In genomic region chr1:31181515-31182343, GRCh38 we compare ENCODE assay signal across 8 cellular contexts. TPM values are rescaled to one million over a fixed set of nuclear protein-coding genes. Genes with fewer than 3 reads are reported as not detected.
DNase-seq lines count a peak whose midpoint lies in the region; ATAC-seq and TF ChIP-seq lines count a peak whose summit lies in the region.

No MANE protein-coding gene starts in this region.

- WGBS in HUES64: 53% methylated on average over 52 of the region's 52 CpGs

- no peaks in the 10 kb centered on the region for H3K9me3 Mint-ChIP-seq in CD8-positive, alpha-beta T cell

- peak; percentile 59 for TF ChIP-seq CTCF in CD8-positive, alpha-beta T cell (IDR thresholded peaks at IDR 0.05)
- TF ChIP-seq CTCF in choroid plexus epithelial cell (conservative IDR thresholded peaks at IDR 0.05; ENCODE audit: low read depth, low read length): peak; percentile 65

- POLR2A ChIA-PET in CD8-positive, alpha-beta T cell (lab: Charles Lee): no interaction called here

- H3K27ac Mint-ChIP-seq in CD8-positive, alpha-beta T cell: no peak overlapping the region

- TF ChIP-seq POLR2A in GM18505 (IDR thresholded peaks at IDR 0.05; ENCODE audit: borderline replicate concordance, extremely low read depth, insufficient read depth, insufficient read length): no peak

- H3K4me3 ChIP-seq in CD8-positive, alpha-beta T cell (ENCODE audit: low read depth, low read length): no peak overlapping the region
- H3K4me3 ChIP-seq in HUES64 (ENCODE audit: low read length): peak overlapping the region; percentile 45
- peak overlapping the region; percentile 10 for H3K4me3 ChIP-seq in choroid plexus epithelial cell (ENCODE audit: low read depth, low read length)

- intact Hi-C loops in CD8-positive, alpha-beta T cell (cut with DNase I, micrococcal nuclease): loop anchor here (5.0 kb wide), 1 partner anchor 366 kb away; no protein-coding TSS in a partner anchor

- H3K27me3 ChIP-seq in CD8-positive, alpha-beta T cell (ENCODE audit: insufficient read depth, low read length): peaks cover 14% of the 10 kb centered on the region
- no peaks in the 10 kb centered on the region for H3K27me3 ChIP-seq in HUES64 (ENCODE audit: insufficient read depth, low read length)

- H3K27ac ChIP-seq in CD8-positive, alpha-beta T cell (ENCODE audit: low read depth, low read length): no peak overlapping the region
- no peak overlapping the region for H3K27ac ChIP-seq in HUES64 (ENCODE audit: low read depth, low read length)

- H3K4me1 ChIP-seq in CD8-positive, alpha-beta T cell (ENCODE audit: insufficient read depth, low read length): peaks cover 7% of the 10 kb centered on the region
- no peaks in the 10 kb centered on the region for H3K4me1 ChIP-seq in HUES64 (ENCODE audit: insufficient read depth, low read length)

- CTCF ChIA-PET in CD8-positive, alpha-beta T cell (lab: Charles Lee): interaction anchor here (1.1 to 1.5 kb wide), 5 partner anchors 10 to 17 kb away, joined by 3 to 4 read pairs (median 3); no protein-coding TSS in a partner anchor

- ATAC-seq in CD8-positive, alpha-beta T cell: peak; percentile 67
- peak; percentile 76 for ATAC-seq in left lobe of liver
- ATAC-seq in GM18505 (IDR thresholded peaks at IDR 0.05; ENCODE audit: unreplicated experiment): no peak
- no peak for ATAC-seq in GM19324 (IDR thresholded peaks at IDR 0.05; ENCODE audit: low FRiP score, unreplicated experiment)

- no peak overlapping the region for H3K9ac ChIP-seq in HUES64 (ENCODE audit: low read depth, low read length)

- peak overlapping the region; percentile 15 for H3K4me3 Mint-ChIP-seq in CD8-positive, alpha-beta T cell

- peak in 5 of 7 experiments; percentile 7 to 51 (median 25) for DNase-seq in CD8-positive, alpha-beta T cell
- DNase-seq in T-helper 2 cell: peak in 3 of 5 experiments; percentile 14 to 56 (median 15)
- DNase-seq in choroid plexus epithelial cell (ENCODE audit: low read depth): peak; percentile 56
- DNase-seq in left lobe of liver (ENCODE audit: low spot score): peak; percentile 53
- peak; percentile 19 to 42 (median 29) for DNase-seq in stimulated activated CD4-positive, alpha-beta T cell treated with anti-CD3 and anti-CD28 coated beads, TNF-alpha, amount 100 ng/mL, for 48 hours (ENCODE audit: low read depth in 3 of 3)

- peaks cover 51% of the 10 kb centered on the region for H3K27me3 Mint-ChIP-seq in CD8-positive, alpha-beta T cell (ENCODE audit: low read depth)

- H3K36me3 ChIP-seq in CD8-positive, alpha-beta T cell (ENCODE audit: insufficient read depth, low read length): no peaks in the 10 kb centered on the region
- H3K36me3 ChIP-seq in HUES64 (ENCODE audit: insufficient read depth, low read length): 0 out of 2 replicates have a peak, but pooled peaks cover 6% of the 10 kb centered on the region

- H3K4me1 Mint-ChIP-seq in CD8-positive, alpha-beta T cell (ENCODE audit: low read depth): peaks cover 8% of the 10 kb centered on the region

- H3K9me3 ChIP-seq in CD8-positive, alpha-beta T cell (ENCODE audit: low read length): no peaks in the 10 kb centered on the region
- no peaks in the 10 kb centered on the region for H3K9me3 ChIP-seq in HUES64 (ENCODE audit: insufficient read depth, low read depth, low read length)

- H3K36me3 Mint-ChIP-seq in CD8-positive, alpha-beta T cell: no peaks in the 10 kb centered on the region

RNA-seq across cellular contexts. Expression of gene NKAIN1, which starts 58.0 kb away (rescaled TPM):
- not detected for total RNA-seq in CD8-positive, alpha-beta T cell
- polyA plus RNA-seq in HUES64 (2013, experiment 1 of 2): 34.1 TPM
- 35.5 TPM for polyA plus RNA-seq in HUES64 (2013, experiment 2 of 2)
- not detected for total RNA-seq in left lobe of liver

Comparison
In these comparisons a context has a peak if more than half of its experiments do, and no peak if none do; other contexts are left out.
1. ATAC-seq: peak in CD8-positive, alpha-beta T cell (single experiment) and left lobe of liver (single experiment); none in GM18505 (single experiment) and GM19324 (single experiment).
2. Peak in every context shown above with its lines, with median percentiles within 50 percentile points of each other: DNase-seq.